ENCODE assay signal across 21 cellular contexts in genomic region chr19:13417054-13417453, GRCh38.
A peak's percentile ranks its signal among the peaks of the same experiment; 100 is the strongest.
DNase-seq lines count a peak whose midpoint lies in the region; ATAC-seq and TF ChIP-seq lines count a peak whose summit lies in the region.
"Had no signal": no experiment of that assay in that cellular context is flagged by ENCODE, and none has a peak within 500 bp of the region (broad histone marks: within the 10 kb centered on the region; RNA-seq: fewer than 3 reads in every experiment).

No MANE protein-coding gene starts in this region.

- peaks cover 0 to 9% (median 0%) of the 10 kb centered on the region in 9 donors for H3K4me1 ChIP-seq in heart right ventricle
- no peaks in the 10 kb centered on the region for H3K4me1 ChIP-seq in testis
- H3K4me1 ChIP-seq in Caco-2: no peaks in the 10 kb centered on the region
- no peaks in the 10 kb centered on the region for H3K4me1 ChIP-seq in neuronal stem cell (ENCODE audit: control insufficient read depth in 2 of 2, insufficient read depth in 1 of 2, low read depth in 1 of 2, low read length in 2 of 2)

- TF ChIP-seq CTCF in heart right ventricle (IDR thresholded peaks at IDR 0.05) (no peak), testis (IDR thresholded peaks at IDR 0.05) (no peak), Caco-2 (IDR thresholded peaks at IDR 0.05; ENCODE audit: insufficient read depth in 1 of 2, low read depth in 1 of 2, low read length in 1 of 2, severe bottlenecking in 1 of 2, unreplicated experiment in 1 of 2) (no peak)

- no TSS peak for BruUV-seq in Caco-2 (replicated peaks; lab: Mats Ljungman, UMichigan)

- no peaks in the 10 kb centered on the region for H3K36me3 Mint-ChIP-seq in Caco-2 (ENCODE audit: insufficient read depth, unreplicated experiment)

- intact Hi-C loops in heart right ventricle (cut with DNase I): no loop called here
- intact Hi-C loops in Right ventricle myocardium inferior (cut with DNase I): no loop called here
- intact Hi-C loops in testis (cut with DNase I; ENCODE audit: low total_unique reads): no loop called here
- intact Hi-C loops in Caco-2 (cut with micrococcal nuclease; ENCODE audit: unreplicated experiment): no loop called here

- no peak overlapping the region for H3K18ac ChIP-seq in neuronal stem cell (ENCODE audit: low read length)

- H3K27ac ChIP-seq in heart right ventricle (no peak overlapping the region), testis (no peak overlapping the region), neuronal stem cell (replicated peaks; ENCODE audit: low read length) (no peak overlapping the region)
- H3K27ac ChIP-seq: thoracic aorta had no signal

- TF ChIP-seq POLR2A in testis (IDR thresholded peaks at IDR 0.05): no peak

- H3K9me3 ChIP-seq in heart right ventricle: peaks cover 0 to 15% (median 7%) of the 10 kb centered on the region in 11 donors
- H3K9me3 ChIP-seq in testis: no peaks in the 10 kb centered on the region
- H3K9me3 ChIP-seq in Caco-2: no peaks in the 10 kb centered on the region
- peaks cover 0 to 2% of the 10 kb centered on the region in 2 donors for H3K9me3 ChIP-seq in neuronal stem cell (replicated peaks in 1 of 2; ENCODE audit: control insufficient read depth in 2 of 2, insufficient read depth in 1 of 2, low read depth in 1 of 2, low read length in 2 of 2)

- H3K4me1 Mint-ChIP-seq in Caco-2 (ENCODE audit: low read depth, unreplicated experiment): no peaks in the 10 kb centered on the region

- H2BK12ac ChIP-seq in neuronal stem cell (ENCODE audit: low read length): no peak overlapping the region

- peaks cover 5% of the 10 kb centered on the region for H3K27me3 Mint-ChIP-seq in Caco-2 (ENCODE audit: insufficient read depth, unreplicated experiment)

- H3K36me3 ChIP-seq in heart right ventricle: no peaks in the 10 kb centered on the region
- no peaks in the 10 kb centered on the region for H3K36me3 ChIP-seq in testis (ENCODE audit: low read depth, missing control alignments)
- no peaks in the 10 kb centered on the region for H3K36me3 ChIP-seq in Caco-2 (ENCODE audit: control insufficient read depth, insufficient read depth, low read length)
- H3K36me3 ChIP-seq in neuronal stem cell (replicated peaks in 1 of 2; ENCODE audit: control insufficient read depth in 2 of 2, insufficient read depth in 2 of 2, low read length in 2 of 2): no peaks in the 10 kb centered on the region
- H3K36me3 ChIP-seq: thoracic aorta had no signal

- peaks cover 14% of the 10 kb centered on the region for H3K9me3 Mint-ChIP-seq in Caco-2 (ENCODE audit: unreplicated experiment)

- no peak overlapping the region for H3K4me2 ChIP-seq in neuronal stem cell (ENCODE audit: insufficient read depth, low read length, poor library complexity, severe bottlenecking)

- no peak overlapping the region for H3K14ac ChIP-seq in neuronal stem cell (ENCODE audit: low read length)

- no peak overlapping the region for H2AK5ac ChIP-seq in neuronal stem cell (ENCODE audit: low read depth, low read length)

- CTCF ChIA-PET in Caco-2 (lab: Charles Lee): no interaction called here

- H3K4ac ChIP-seq in neuronal stem cell (ENCODE audit: low read length): no peak overlapping the region

- no peak overlapping the region for H3K4me3 ChIP-seq in heart right ventricle
- H3K4me3 ChIP-seq in testis: no peak overlapping the region
- H3K4me3 ChIP-seq in Caco-2 (ENCODE audit: low read depth, low read length): no peak overlapping the region
- H3K4me3 ChIP-seq in neuronal stem cell (ENCODE audit: low read length in 2 of 2): no peak overlapping the region
- H3K4me3 ChIP-seq: thoracic aorta had no signal

- no peak overlapping the region for H2BK120ac ChIP-seq in neuronal stem cell (ENCODE audit: low read depth, low read length)

- ATAC-seq in heart right ventricle: peak in 3 of 8 donors; percentile 41 to 58 (median 52)
- no peak for ATAC-seq in Right ventricle myocardium inferior
- ATAC-seq in GM19351 (IDR thresholded peaks at IDR 0.05; ENCODE audit: unreplicated experiment): no peak
- ATAC-seq: activated CD8-positive, alpha-beta T cell treated with anti-CD3 and anti-CD28 coated beads for 36 hours had no signal

- POLR2A ChIA-PET in Caco-2 (lab: Charles Lee): no interaction called here

- H3K27me3 ChIP-seq in heart right ventricle (no peaks in the 10 kb centered on the region), testis (no peaks in the 10 kb centered on the region), Caco-2 (replicated peaks; ENCODE audit: control insufficient read depth, insufficient read depth, low read length) (no peaks in the 10 kb centered on the region), neuronal stem cell (ENCODE audit: control insufficient read depth in 3 of 3, insufficient read depth in 3 of 3, low read depth in 1 of 3, low read length in 3 of 3) (no peaks in the 10 kb centered on the region)

- H3K23ac ChIP-seq in neuronal stem cell (ENCODE audit: low read depth, low read length, poor library complexity): no peak overlapping the region

- H4K91ac ChIP-seq in neuronal stem cell (ENCODE audit: low read depth, low read length, poor library complexity): no peak overlapping the region

- no peak overlapping the region for H2BK5ac ChIP-seq in neuronal stem cell (ENCODE audit: low read length)

- no peak overlapping the region for H3K4me3 Mint-ChIP-seq in Caco-2 (ENCODE audit: unreplicated experiment)
- H3K4me3 Mint-ChIP-seq: activated CD8-positive, alpha-beta T cell treated with anti-CD3 and anti-CD28 coated beads for 36 hours; activated naive CD4-positive, alpha-beta T cell treated with anti-CD3 and anti-CD28 coated beads for 36 hours; activated T-cell treated with anti-CD3 and anti-CD28 coated beads, Interleukin-2, amount 50 U/mL, for 24 hours; CD4-positive, alpha-beta T cell; T-helper 1 cell treated with Interleukin-12 subunit alpha and Interleukin-12 subunit beta and Interleukin-4 antibody, amounts not matched to agents 30 μg/mL and 1 μg/mL, for 36 hours had no signal

- DNase-seq in heart right ventricle: peak; percentile 9 to 34
- no peak for DNase-seq in Right ventricle myocardium inferior (ENCODE audit: missing footprints)
- peak; percentile 56 for DNase-seq in NCI-H2171 (lab: John Stamatoyannopoulos, UW)
- DNase-seq in dermis blood vessel endothelial cell: peak; percentile 16
- peak; percentile 34 for DNase-seq in testis
- DNase-seq in Caco-2: no peak
- DNase-seq in neuronal stem cell (ENCODE audit: low spot score): no peak
- DNase-seq: ACHN; activated CD8-positive, alpha-beta T cell treated with anti-CD3 and anti-CD28 coated beads for 36 hours; activated naive CD4-positive, alpha-beta T cell treated with anti-CD3 and anti-CD28 coated beads for 36 hours; activated T-cell treated with anti-CD3 and anti-CD28 coated beads, Interleukin-2, amount 50 U/mL, for 24 hours; CD4-positive, alpha-beta T cell; central memory CD4-positive, alpha-beta T cell; DND-41; NCI-H1417 treated with DMSO at 0.1 percent for 48 hours; NCI-H345; nucleus accumbens; SHP77 treated with DMSO at 0.1 percent for 48 hours had no signal

- no peak overlapping the region for H4K8ac ChIP-seq in neuronal stem cell (ENCODE audit: low read depth, low read length)

- H2BK15ac ChIP-seq in neuronal stem cell (ENCODE audit: low read length): no peak overlapping the region

- no peaks in the 10 kb centered on the region for H3K79me1 ChIP-seq in neuronal stem cell (ENCODE audit: low read depth, low read length)

- WGBS in heart right ventricle, 2 donors: 23 to 40% methylated on average over 10 of the region's 10 CpGs
- 53 to 56% methylated on average over 10 of the region's 10 CpGs for WGBS in testis, 2 donors
- WGBS in neuronal stem cell (ENCODE audit: extremely low coverage in 2 of 2, insufficient read length in 2 of 2, insufficient replicate concordance in 1 of 2), 2 donors: no CpG with 5 or more reads among the region's 10 CpGs

- no peak overlapping the region for H3K27ac Mint-ChIP-seq in Caco-2 (ENCODE audit: unreplicated experiment)
- H3K27ac Mint-ChIP-seq: activated CD8-positive, alpha-beta T cell treated with anti-CD3 and anti-CD28 coated beads for 36 hours; activated naive CD4-positive, alpha-beta T cell treated with anti-CD3 and anti-CD28 coated beads for 36 hours; activated T-cell treated with anti-CD3 and anti-CD28 coated beads, Interleukin-2, amount 50 U/mL, for 24 hours; CD4-positive, alpha-beta T cell; T-helper 1 cell treated with Interleukin-12 subunit alpha and Interleukin-12 subunit beta and Interleukin-4 antibody, amounts not matched to agents 30 μg/mL and 1 μg/mL, for 36 hours had no signal

- no peak overlapping the region for H3K9ac ChIP-seq in neuronal stem cell (ENCODE audit: low read depth, low read length, poor library complexity)

- no peak overlapping the region for H2AFZ ChIP-seq in neuronal stem cell (ENCODE audit: low read length)

Comparison
In these comparisons a context has a peak if more than half of its experiments do, and no peak if none do; other contexts are left out.
1. DNase-seq: peak in heart right ventricle (2 of 2), NCI-H2171 (single experiment), dermis blood vessel endothelial cell (single experiment) and testis (single experiment); none in Right ventricle myocardium inferior (single experiment), Caco-2 (0 of 2) and neuronal stem cell (single experiment).